Comparison of ENCODE assay signal across 12 cellular contexts in genomic region chr4:48683784-48684666, GRCh38.
DNase-seq lines count a peak whose midpoint lies in the region; ATAC-seq, FAIRE-seq and TF ChIP-seq lines count a peak whose summit lies in the region.
"Had no signal": no experiment of that assay in that cellular context is flagged by ENCODE, and none has a peak within 500 bp of the region (broad histone marks: within the 10 kb centered on the region; RNA-seq: fewer than 3 reads in every experiment).

No MANE protein-coding gene starts in this region.

- H3K27me3 Mint-ChIP-seq in WTC11 (ENCODE audit: low read depth): no peaks in the 10 kb centered on the region

- no peak overlapping the region for H3K27ac ChIP-seq in pancreas
- H3K27ac ChIP-seq: KMS-11 had no signal

- H3K36me3 Mint-ChIP-seq in WTC11: peaks cover 3% of the 10 kb centered on the region; the same call in 1 of the 2 replicates

- no peaks in the 10 kb centered on the region for H3K9me3 ChIP-seq in pancreas

- H3K4me1 Mint-ChIP-seq in WTC11: peaks cover 22% of the 10 kb centered on the region

- H3K27ac Mint-ChIP-seq in WTC11: 0 out of 2 replicates have a peak overlapping the region, but pooled peaks have one; percentile 77

- TF ChIP-seq POLR2A in GM12891 (IDR thresholded peaks at IDR 0.05; ENCODE audit: low read depth, low read length): no peak

- no peaks in the 10 kb centered on the region for H3K36me3 ChIP-seq in pancreas

- FAIRE-seq in GM12891 (lab: Jason Lieb, UNC) (peak; percentile 66), pancreas (lab: Jason Lieb, UNC) (no peak)

- POLR2A ChIA-PET in WTC11 (lab: Charles Lee): no interaction called here

- 62 to 69% methylated on average over 1 of the region's 1 CpG for WGBS in pancreas, 2 donors

- no peak overlapping the region for H3K4me3 ChIP-seq in pancreas

- peaks cover 4 to 14% (median 8%) of the 10 kb centered on the region in 3 donors for H3K4me1 ChIP-seq in pancreas

- no peak for TF ChIP-seq CTCF in WTC11 (IDR thresholded peaks at IDR 0.05)
- no peak for TF ChIP-seq CTCF in pancreas (IDR thresholded peaks at IDR 0.05)

- no peak overlapping the region for H3K4me3 Mint-ChIP-seq in WTC11

- ATAC-seq in GM21381 (IDR thresholded peaks at IDR 0.05; ENCODE audit: unreplicated experiment) (peak; percentile 77), HG03342 (IDR thresholded peaks at IDR 0.05; ENCODE audit: unreplicated experiment) (peak; percentile 96), WTC11 (no peak), pancreas (no peak)

- intact Hi-C loops in pancreas (cut with DNase I): no loop called here

- no peak for DNase-seq in GM12891 (ENCODE audit: insufficient read length, low spot score)
- no peak for DNase-seq in WTC11 (ENCODE audit: low spot score)
- DNase-seq in cortex of kidney (lab: John Stamatoyannopoulos, UW): no peak
- DNase-seq in pancreas: no peak
- DNase-seq in COR-L47 (lab: John Stamatoyannopoulos, UW): no peak
- no peak for DNase-seq in NCI-H345 treated with DMSO at 0.1 percent for 48 hours (lab: John Stamatoyannopoulos, UW; ENCODE audit: unreplicated experiment)
- DNase-seq: activated CD4-positive, alpha-beta T cell treated with anti-CD3 and anti-CD28 coated beads, Interleukin-2, amount 50 U/mL, for 48 hours; effector CD8-positive, alpha-beta T cell; midbrain had no signal

- CTCF ChIA-PET in WTC11 (lab: Charles Lee): interaction anchor here (1.6 kb wide), 1 partner anchor 106 kb away, joined by 8 read pairs; no protein-coding TSS in a partner anchor

- H3K27me3 ChIP-seq in pancreas: no peaks in the 10 kb centered on the region

- H3K9me3 Mint-ChIP-seq in WTC11: no peaks in the 10 kb centered on the region

TF ChIP-seq in GM12891, 5 proteins besides CTCF, POLR2A, EP300 and RAD21:
- TF ChIP-seq POU2F2 (IDR thresholded peaks at IDR 0.05; ENCODE audit: low read depth, low read length) (no peak), SPI1 (IDR thresholded peaks at IDR 0.05; ENCODE audit: low read depth, low read length) (peak; percentile 54)

TF ChIP-seq in WTC11, 78 proteins besides CTCF, POLR2A, EP300 and RAD21:
- TF ChIP-seq PREB (CRISPR knock-in tag; IDR thresholded peaks at IDR 0.05; ENCODE audit: borderline replicate concordance) (no peak), FOXJ3 (CRISPR knock-in tag; IDR thresholded peaks at IDR 0.05; ENCODE audit: borderline replicate concordance) (no peak), ARID4B (CRISPR knock-in tag; IDR thresholded peaks at IDR 0.05; ENCODE audit: borderline replicate concordance) (no peak), ATF6 (CRISPR knock-in tag; IDR thresholded peaks at IDR 0.05) (no peak), ZNF138 (CRISPR knock-in tag; conservative IDR thresholded peaks at IDR 0.05) (no peak), ZMAT4 (CRISPR knock-in tag; IDR thresholded peaks at IDR 0.05) (no peak), NFE2L1 (CRISPR knock-in tag; IDR thresholded peaks at IDR 0.05) (no peak), TEAD4 (CRISPR knock-in tag; IDR thresholded peaks at IDR 0.05) (no peak), JAZF1 (CRISPR knock-in tag; IDR thresholded peaks at IDR 0.05) (no peak), ZNF317 (CRISPR knock-in tag; IDR thresholded peaks at IDR 0.05; ENCODE audit: borderline replicate concordance, low read depth) (no peak), ZNF671 (CRISPR knock-in tag; IDR thresholded peaks at IDR 0.05) (no peak), ZNF121 (CRISPR knock-in tag; IDR thresholded peaks at IDR 0.05) (no peak), OVOL2 (CRISPR knock-in tag; IDR thresholded peaks at IDR 0.05; ENCODE audit: borderline replicate concordance) (no peak)

Comparison
In these comparisons a context has a peak if more than half of its experiments do, and no peak if none do; other contexts are left out.
1. ATAC-seq: peak in GM21381 (single experiment) and HG03342 (single experiment); none in WTC11 (single experiment) and pancreas (0 of 4).